27 cellular contexts compared by ENCODE assay signal in the genomic region with DNA sequence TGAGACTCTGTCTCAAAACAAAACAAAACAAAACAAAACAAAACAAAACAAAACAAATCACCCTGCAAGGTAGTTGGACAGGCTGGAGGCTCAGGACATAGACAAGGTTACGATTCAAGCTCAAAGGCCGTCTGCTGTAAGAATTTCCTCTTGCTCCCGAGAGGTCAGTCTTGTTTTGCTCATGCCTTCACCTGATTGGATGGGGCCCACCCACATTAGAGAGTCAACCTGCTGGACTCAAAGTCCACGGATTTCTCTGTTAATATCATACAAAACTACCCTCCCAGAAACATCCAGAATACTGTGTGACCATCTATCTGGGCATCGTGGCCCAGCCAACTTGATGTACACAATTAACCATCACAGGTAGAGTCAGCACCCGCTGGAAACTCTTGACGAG.
"Had no signal": no experiment of that assay in that cellular context is flagged by ENCODE, and none has a peak within 500 bp of the region (broad histone marks: within the 10 kb centered on the region; RNA-seq: fewer than 3 reads in every experiment).

No MANE protein-coding gene starts in this region.

- FAIRE-seq: urothelium cell line had no signal

- H3K4me1 ChIP-seq: stomach, suprapubic skin, testis, thyroid gland, tibial artery, tibial nerve, transverse colon, upper lobe of left lung, upper lobe of right lung, uterus, vagina had no signal

- H3K27me3 ChIP-seq: suprapubic skin, testis, thyroid gland, tibial artery, tibial nerve, transverse colon, upper lobe of left lung, upper lobe of right lung, uterus, vagina had no signal

- H3K9me3 ChIP-seq: stomach, suprapubic skin, testis, thoracic aorta, thyroid gland, tibial artery, transverse colon, upper lobe of left lung, upper lobe of right lung, uterus, vagina had no signal

- DNase-seq: stimulated activated CD4-positive, alpha-beta T cell treated with anti-CD3 and anti-CD28 coated beads, Interleukin-2, amount 100 ng/mL, for 48 hours; stimulated activated CD4-positive, alpha-beta T cell treated with anti-CD3 and anti-CD28 coated beads, Interleukin-4, amount 100 ng/mL, for 1 hour; stimulated activated CD4-positive, alpha-beta T cell treated with anti-CD3 and anti-CD28 coated beads, Interleukin-4, amount 100 ng/mL, for 24 hours; stimulated activated CD4-positive, alpha-beta T cell treated with anti-CD3 and anti-CD28 coated beads, Interleukin-4, amount 100 ng/mL, for 4 hours; stimulated activated CD8-positive, alpha-beta memory T cell treated with anti-CD3 and anti-CD28 coated beads, Interleukin-4, amount 100 ng/mL, for 48 hours; stimulated activated naive B cell treated with anti-CD40 and anti-IgM and Interleukin-4, amounts not matched to agents 10 μg/mL and 1 μg/mL and 100 μg/mL, for 72 hours; stimulated activated naive CD4-positive, alpha-beta T cell; stimulated activated naive CD4-positive, alpha-beta T cell treated with Interleukin-2 at 50 U/mL for 16 hours; stimulated activated naive CD8-positive, alpha-beta T cell treated with anti-CD3 and anti-CD28 coated beads, Interleukin-15, amount 100 ng/mL, for 72 hours; stimulated activated naive CD8-positive, alpha-beta T cell treated with anti-CD3 and anti-CD28 coated beads, Interleukin-15, Interleukin-2, amounts not matched to agents 100 U/mL and 50 U/mL, for 24 hours; stomach; substantia nigra; testis; thyroid gland; tibial artery; transverse colon; trophoblast cell; upper lobe of left lung; upper lobe of right lung; uterus had no signal

- H3K36me3 ChIP-seq: stomach, suprapubic skin, thoracic aorta, thyroid gland, tibial artery, tibial nerve, transverse colon, upper lobe of left lung, upper lobe of right lung, uterus, vagina had no signal

- ATAC-seq: stimulated activated effector memory CD8-positive, alpha-beta T cell treated with anti-CD3 and anti-CD28 coated beads, Interleukin-12 subunit alpha, Interleukin-12 subunit beta, amount 100 ng/mL, for 72 hours; stimulated activated memory B cell treated with anti-CD40 and anti-IgM and Interleukin-4, amounts not matched to agents 10 μg/mL and 1 μg/mL and 100 μg/mL, for 72 hours; stimulated activated naive B cell treated with anti-CD40 and anti-IgM and Interleukin-4, amounts not matched to agents 10 μg/mL and 1 μg/mL and 100 μg/mL, for 72 hours; stimulated activated naive CD8-positive, alpha-beta T cell treated with anti-CD3 and anti-CD28 coated beads, Interleukin-15, amount 100 ng/mL, for 72 hours; stimulated activated naive CD8-positive, alpha-beta T cell treated with anti-CD3 and anti-CD28 coated beads, Interleukin-15, Interleukin-2, amounts not matched to agents 100 U/mL and 50 U/mL, for 24 hours; upper lobe of right lung had no signal

- H3K4me3 ChIP-seq: stomach, suprapubic skin, testis, thoracic aorta, thyroid gland, tibial artery, tibial nerve, transverse colon, upper lobe of left lung, upper lobe of right lung, uterus, vagina had no signal

- H3K27ac ChIP-seq: stomach, suprapubic skin, testis, thoracic aorta, thyroid gland, tibial artery, tibial nerve, transverse colon, upper lobe of left lung, upper lobe of right lung, uterus, vagina had no signal
